Comparison of ENCODE assay signal across 1 cellular context in genomic region chr11:1201395-1202153, GRCh38.
TF ChIP-seq lines count a peak whose summit lies in the region.

No MANE protein-coding gene starts in this region.

TF ChIP-seq in HEK293, 187 proteins besides CTCF, POLR2A, EP300 and RAD21 (continued from another document):
- TF ChIP-seq ZNF621 (tag by site-specific recombination; IDR thresholded peaks at IDR 0.05): no peak
- TF ChIP-seq ZNF114 (tag by site-specific recombination; IDR thresholded peaks at IDR 0.05): no peak
- no peak for TF ChIP-seq TRIM28 (IDR thresholded peaks at IDR 0.05; ENCODE audit: borderline replicate concordance, low read length)
- no peak for TF ChIP-seq YY1 (tag by site-specific recombination; IDR thresholded peaks at IDR 0.05)
